Comparison of ENCODE assay signal across 17 cellular contexts in genomic region chr13:65336916-65337315, GRCh38.
DNase-seq lines count a peak whose midpoint lies in the region; ATAC-seq and TF ChIP-seq lines count a peak whose summit lies in the region.
"Had no signal": no experiment of that assay in that cellular context is flagged by ENCODE, and none has a peak within 500 bp of the region (broad histone marks: within the 10 kb centered on the region; RNA-seq: fewer than 3 reads in every experiment).

No MANE protein-coding gene starts in this region.

- no peak overlapping the region for H2BK15ac ChIP-seq in mesendoderm (replicated peaks; ENCODE audit: low read depth)

- H3K4me1 ChIP-seq in SK-N-SH (ENCODE audit: control insufficient read depth in 1 of 2, insufficient read depth in 2 of 2, low read depth in 1 of 2, low read length in 1 of 2), result no peaks in the 10 kb centered on the region
- H3K4me1 ChIP-seq in mesendoderm (ENCODE audit: control insufficient read depth, low read depth, low read length), result no peaks in the 10 kb centered on the region
- no peaks in the 10 kb centered on the region for H3K4me1 ChIP-seq in PC-9 (replicated peaks; ENCODE audit: insufficient read depth)
- H3K4me1 ChIP-seq: Peyer's patch, upper lobe of left lung had no signal

- H3F3A ChIP-seq in SK-N-SH (replicated peaks; ENCODE audit: insufficient read depth), result peaks cover 3% of the 10 kb centered on the region
- no peaks in the 10 kb centered on the region for H3F3A ChIP-seq in SU-DHL-6 (ENCODE audit: insufficient read depth)
- H3F3A ChIP-seq in PC-9 (ENCODE audit: insufficient read depth, low read depth), result no peaks in the 10 kb centered on the region

- H3K56ac ChIP-seq in mesendoderm (ENCODE audit: low read length), result no peak overlapping the region

- no peaks in the 10 kb centered on the region for H3K79me1 ChIP-seq in mesendoderm (ENCODE audit: low read length)

- no peak overlapping the region for H3K4me2 ChIP-seq in SK-N-SH
- no peak overlapping the region for H3K4me2 ChIP-seq in SU-DHL-6 (ENCODE audit: low read depth, low read length, poor library complexity, severe bottlenecking)
- H3K4me2 ChIP-seq in mesendoderm (ENCODE audit: low read length), result no peak overlapping the region
- no peak overlapping the region for H3K4me2 ChIP-seq in PC-9

- ATAC-seq in SK-N-SH treated with all-trans-retinoic acid at 6 μM for 48 hours (peak; percentile 50; the same call in 2 of the 3 replicates), GM18868 (IDR thresholded peaks at IDR 0.05; ENCODE audit: unreplicated experiment) (no peak)
- ATAC-seq: HCT116, left cardiac atrium, mucosa of descending colon had no signal

- H2AFZ ChIP-seq in SK-N-SH (ENCODE audit: low read depth) (no peak overlapping the region), SU-DHL-6 (ENCODE audit: low read depth, low read length, severe bottlenecking) (peak overlapping the region; percentile 70), PC-9 (no peak overlapping the region)

- no peak overlapping the region for H2BK120ac ChIP-seq in mesendoderm (ENCODE audit: low read depth, low read length)

- TF ChIP-seq CTCF in SK-N-SH (IDR thresholded peaks at IDR 0.05), result no peak
- TF ChIP-seq CTCF in SU-DHL-6 (IDR thresholded peaks at IDR 0.05; ENCODE audit: insufficient read depth, low read length, poor library complexity, severe bottlenecking), result no peak
- no peak for TF ChIP-seq CTCF in fibroblast of mammary gland (conservative IDR thresholded peaks at IDR 0.05; ENCODE audit: control insufficient read depth, insufficient read depth, low read depth, low read length)
- no peak for TF ChIP-seq CTCF in PC-9 (conservative IDR thresholded peaks at IDR 0.05)

- no peak overlapping the region for H2BK5ac ChIP-seq in mesendoderm (ENCODE audit: low read length)

- no peaks in the 10 kb centered on the region for H3K27me3 ChIP-seq in SK-N-SH (ENCODE audit: insufficient read depth)
- no peaks in the 10 kb centered on the region for H3K27me3 ChIP-seq in SU-DHL-6 (ENCODE audit: low read length)
- no peaks in the 10 kb centered on the region for H3K27me3 ChIP-seq in mesendoderm (ENCODE audit: insufficient read depth, low read length, poor library complexity)
- H3K27me3 ChIP-seq in PC-9 (ENCODE audit: insufficient read depth, low read depth), result no peaks in the 10 kb centered on the region
- H3K27me3 ChIP-seq: Peyer's patch, upper lobe of left lung had no signal

- no peak overlapping the region for H3K27ac ChIP-seq in SK-N-SH (ENCODE audit: low read depth in 2 of 2, low read length in 1 of 2)
- H3K27ac ChIP-seq in SU-DHL-6 (ENCODE audit: low read depth, low read length), result no peak overlapping the region
- H3K27ac ChIP-seq in mesendoderm (ENCODE audit: low read depth, low read length), result no peak overlapping the region
- H3K27ac ChIP-seq in PC-9, result no peak overlapping the region
- H3K27ac ChIP-seq: ovary, Peyer's patch, upper lobe of left lung had no signal

- H3K79me2 ChIP-seq in SK-N-SH (ENCODE audit: insufficient read depth) (no peaks in the 10 kb centered on the region), SU-DHL-6 (ENCODE audit: insufficient read depth, low read length) (no peaks in the 10 kb centered on the region), mesendoderm (ENCODE audit: control insufficient read depth, insufficient read depth, low read length) (no peaks in the 10 kb centered on the region), PC-9 (ENCODE audit: low read depth) (no peaks in the 10 kb centered on the region)

- H3K23ac ChIP-seq in mesendoderm (ENCODE audit: low read length), result no peak overlapping the region

- DNase-seq in SK-N-SH (no peak), fibroblast of mammary gland (ENCODE audit: low read depth) (peak; percentile 3), NCI-H82 treated with DMSO at 0.1 percent for 48 hours (lab: John Stamatoyannopoulos, UW; ENCODE audit: unreplicated experiment) (no peak), mesendoderm (no peak), PC-9 (no peak)
- DNase-seq: activated CD4-positive, alpha-beta T cell treated with anti-CD3 and anti-CD28 coated beads, Interleukin-2, amount 50 U/mL, for 48 hours; GDM1; left cardiac atrium; mucosa of descending colon; NCI-H524 treated with DMSO at 0.1 percent for 48 hours; ovary; Peyer's patch; upper lobe of left lung had no signal

- no TSS peak for BruUV-seq in PC-9 (replicated peaks; lab: Mats Ljungman, UMichigan)

- no peak overlapping the region for H3K4me3 ChIP-seq in SK-N-SH (ENCODE audit: low read depth in 2 of 2, low read length in 1 of 2)
- no peak overlapping the region for H3K4me3 ChIP-seq in SU-DHL-6 (ENCODE audit: insufficient read depth, low read length, poor library complexity, severe bottlenecking)
- no peak overlapping the region for H3K4me3 ChIP-seq in fibroblast of mammary gland (ENCODE audit: control insufficient read depth, low read depth, low read length)
- H3K4me3 ChIP-seq in mesendoderm (ENCODE audit: low read length), result no peak overlapping the region
- no peak overlapping the region for H3K4me3 ChIP-seq in PC-9
- H3K4me3 ChIP-seq: mucosa of descending colon, ovary, Peyer's patch, upper lobe of left lung had no signal

- no peak overlapping the region for H4K5ac ChIP-seq in mesendoderm (ENCODE audit: low read length)

- H3K36me3 ChIP-seq in SK-N-SH (replicated peaks in 1 of 2; ENCODE audit: control insufficient read depth in 1 of 2, insufficient read depth in 2 of 2, low read length in 1 of 2) (no peaks in the 10 kb centered on the region), SU-DHL-6 (ENCODE audit: low read length) (no peaks in the 10 kb centered on the region), mesendoderm (ENCODE audit: control insufficient read depth, insufficient read depth, low read length) (no peaks in the 10 kb centered on the region), PC-9 (ENCODE audit: low read depth) (no peaks in the 10 kb centered on the region)
- H3K36me3 ChIP-seq: ovary, Peyer's patch, upper lobe of left lung had no signal

- CTCF ChIA-PET in SK-N-SH (lab: Yijun Ruan, JAX), result interaction anchor here (1.0 kb wide), 1 partner anchor 9 kb away, joined by 3 read pairs; no protein-coding TSS in a partner anchor
- CTCF ChIA-PET in PC-9 (lab: Charles Lee), result no interaction called here

- no peak overlapping the region for H3K18ac ChIP-seq in mesendoderm (ENCODE audit: low read length)

- POLR2A ChIA-PET in SK-N-SH (lab: Yijun Ruan, JAX), result no interaction called here
- POLR2A ChIA-PET in PC-9 (lab: Charles Lee; ENCODE audit: unreplicated experiment), result no interaction called here

- H3K9me2 ChIP-seq in SK-N-SH (no peaks in the 10 kb centered on the region), SU-DHL-6 (replicated peaks; ENCODE audit: insufficient read depth, low read length) (no peaks in the 10 kb centered on the region), PC-9 (ENCODE audit: insufficient read depth) (no peaks in the 10 kb centered on the region; the same call in 1 of the 2 replicates)

- H4K20me1 ChIP-seq in SK-N-SH (ENCODE audit: insufficient read depth), result no peaks in the 10 kb centered on the region
- H4K20me1 ChIP-seq in SU-DHL-6 (ENCODE audit: low read depth, low read length), result no peaks in the 10 kb centered on the region
- H4K20me1 ChIP-seq in PC-9 (ENCODE audit: insufficient read depth), result no peaks in the 10 kb centered on the region

- H4K8ac ChIP-seq in mesendoderm (ENCODE audit: low read depth, low read length), result no peak overlapping the region

- no peak overlapping the region for H2AK5ac ChIP-seq in mesendoderm (ENCODE audit: low read length)

- intact Hi-C loops in PC-9 (cut with micrococcal nuclease; ENCODE audit: unreplicated experiment), result no loop called here

- no peak for TF ChIP-seq EP300 in SK-N-SH (IDR thresholded peaks at IDR 0.05; ENCODE audit: borderline replicate concordance in 1 of 2, low read depth in 1 of 2, low read length in 1 of 2)

- 93% methylated on average over 1 of the region's 1 CpG for WGBS in SK-N-SH (ENCODE audit: low lambda C conversion rate)
- no CpG with 5 or more reads among the region's 1 CpG for WGBS in mesendoderm (ENCODE audit: extremely low coverage, insufficient coverage, low lambda C conversion rate)

- H3K4ac ChIP-seq in mesendoderm (ENCODE audit: low read depth, low read length), result no peak overlapping the region

- H3K9ac ChIP-seq in SK-N-SH, result no peak overlapping the region
- no peak overlapping the region for H3K9ac ChIP-seq in SU-DHL-6 (ENCODE audit: low read length)
- H3K9ac ChIP-seq in mesendoderm (ENCODE audit: low read length), result no peak overlapping the region

- no peak for TF ChIP-seq RAD21 in SK-N-SH (IDR thresholded peaks at IDR 0.05; ENCODE audit: low read length)

- no peaks in the 10 kb centered on the region for H3K9me3 ChIP-seq in SK-N-SH
- H3K9me3 ChIP-seq in SU-DHL-6 (ENCODE audit: insufficient read depth, low read length), result no peaks in the 10 kb centered on the region
- no peaks in the 10 kb centered on the region for H3K9me3 ChIP-seq in PC-9 (ENCODE audit: insufficient read depth, low read depth)
- H3K9me3 ChIP-seq: ovary, Peyer's patch, upper lobe of left lung had no signal

TF ChIP-seq in SK-N-SH treated with all-trans-retinoic acid at 6 μM for 48 hours, 23 proteins besides CTCF, POLR2A, EP300 and RAD21 (continues in another document):
- no peak for TF ChIP-seq PPARA (CRISPR knock-in tag; IDR thresholded peaks at IDR 0.05; ENCODE audit: borderline replicate concordance)
- TF ChIP-seq ZNF70 (CRISPR knock-in tag; IDR thresholded peaks at IDR 0.05), result no peak
- no peak for TF ChIP-seq RARB (CRISPR knock-in tag; IDR thresholded peaks at IDR 0.05)
- TF ChIP-seq TCF4 (CRISPR knock-in tag; IDR thresholded peaks at IDR 0.05; ENCODE audit: borderline replicate concordance), result no peak
- no peak for TF ChIP-seq ZNF565 (CRISPR knock-in tag; conservative IDR thresholded peaks at IDR 0.05; ENCODE audit: low read depth)

TF ChIP-seq in SK-N-SH, 30 proteins besides CTCF, POLR2A, EP300 and RAD21 (continues in another document):
- TF ChIP-seq RFX5 (IDR thresholded peaks at IDR 0.05; ENCODE audit: low read length), result no peak
- no peak for TF ChIP-seq EZH2phosphoT487 (IDR thresholded peaks at IDR 0.05; ENCODE audit: borderline replicate concordance, low read depth)
- TF ChIP-seq NFIC (IDR thresholded peaks at IDR 0.05; ENCODE audit: borderline replicate concordance), result no peak
- no peak for TF ChIP-seq IRF3 (IDR thresholded peaks at IDR 0.05; ENCODE audit: low read depth, low read length)
- TF ChIP-seq FOSL2 (IDR thresholded peaks at IDR 0.05; ENCODE audit: borderline replicate concordance, low read depth), result no peak
